Comparison of ENCODE assay signal across 1 cellular context in the genomic region with DNA sequence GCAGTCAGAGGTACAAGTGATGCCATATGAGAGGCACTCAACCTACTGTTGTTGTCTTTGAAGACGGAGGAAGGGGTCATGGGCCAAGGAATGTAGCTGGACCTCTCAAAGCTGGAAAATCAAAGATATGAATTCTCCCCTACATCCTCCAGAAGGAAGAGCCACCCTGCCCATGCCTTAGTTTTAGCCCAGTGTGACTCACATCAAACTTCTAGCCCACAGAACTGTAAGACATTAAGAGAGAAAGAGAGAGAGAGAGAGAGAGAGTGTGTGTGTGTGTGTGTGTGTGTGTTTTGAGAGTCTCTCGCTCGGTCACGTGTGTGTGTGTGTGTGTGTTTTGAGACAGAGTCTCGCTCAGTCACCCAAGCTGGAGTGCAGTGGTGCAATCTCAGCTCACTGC.
TF ChIP-seq lines count a peak whose summit lies in the region.

No MANE protein-coding gene starts in this region.

TF ChIP-seq in GM12878, 131 proteins besides CTCF, POLR2A, EP300 and RAD21 (continued from another document):
- TF ChIP-seq, protein P1, sequence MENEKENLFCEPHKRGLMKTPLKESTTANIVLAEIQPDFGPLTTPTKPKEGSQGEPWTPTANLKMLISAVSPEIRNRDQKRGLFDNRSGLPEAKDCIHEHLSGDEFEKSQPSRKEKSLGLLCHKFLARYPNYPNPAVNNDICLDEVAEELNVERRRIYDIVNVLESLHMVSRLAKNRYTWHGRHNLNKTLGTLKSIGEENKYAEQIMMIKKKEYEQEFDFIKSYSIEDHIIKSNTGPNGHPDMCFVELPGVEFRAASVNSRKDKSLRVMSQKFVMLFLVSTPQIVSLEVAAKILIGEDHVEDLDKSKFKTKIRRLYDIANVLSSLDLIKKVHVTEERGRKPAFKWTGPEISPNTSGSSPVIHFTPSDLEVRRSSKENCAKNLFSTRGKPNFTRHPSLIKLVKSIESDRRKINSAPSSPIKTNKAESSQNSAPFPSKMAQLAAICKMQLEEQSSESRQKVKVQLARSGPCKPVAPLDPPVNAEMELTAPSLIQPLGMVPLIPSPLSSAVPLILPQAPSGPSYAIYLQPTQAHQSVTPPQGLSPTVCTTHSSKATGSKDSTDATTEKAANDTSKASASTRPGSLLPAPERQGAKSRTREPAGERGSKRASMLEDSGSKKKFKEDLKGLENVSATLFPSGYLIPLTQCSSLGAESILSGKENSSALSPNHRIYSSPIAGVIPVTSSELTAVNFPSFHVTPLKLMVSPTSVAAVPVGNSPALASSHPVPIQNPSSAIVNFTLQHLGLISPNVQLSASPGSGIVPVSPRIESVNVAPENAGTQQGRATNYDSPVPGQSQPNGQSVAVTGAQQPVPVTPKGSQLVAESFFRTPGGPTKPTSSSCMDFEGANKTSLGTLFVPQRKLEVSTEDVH (IDR thresholded peaks at IDR 0.05; ENCODE audit: low read depth, partially characterized antibody) = no peak
- TF ChIP-seq GABPA (IDR thresholded peaks at IDR 0.05; ENCODE audit: low read depth) = no peak
- no peak for TF ChIP-seq SUPT20H (IDR thresholded peaks at IDR 0.05; ENCODE audit: borderline replicate concordance, control insufficient read depth, low read depth, low read length)
- no peak for TF ChIP-seq ZNF207 (IDR thresholded peaks at IDR 0.05; ENCODE audit: borderline replicate concordance)
- TF ChIP-seq, protein P2, sequence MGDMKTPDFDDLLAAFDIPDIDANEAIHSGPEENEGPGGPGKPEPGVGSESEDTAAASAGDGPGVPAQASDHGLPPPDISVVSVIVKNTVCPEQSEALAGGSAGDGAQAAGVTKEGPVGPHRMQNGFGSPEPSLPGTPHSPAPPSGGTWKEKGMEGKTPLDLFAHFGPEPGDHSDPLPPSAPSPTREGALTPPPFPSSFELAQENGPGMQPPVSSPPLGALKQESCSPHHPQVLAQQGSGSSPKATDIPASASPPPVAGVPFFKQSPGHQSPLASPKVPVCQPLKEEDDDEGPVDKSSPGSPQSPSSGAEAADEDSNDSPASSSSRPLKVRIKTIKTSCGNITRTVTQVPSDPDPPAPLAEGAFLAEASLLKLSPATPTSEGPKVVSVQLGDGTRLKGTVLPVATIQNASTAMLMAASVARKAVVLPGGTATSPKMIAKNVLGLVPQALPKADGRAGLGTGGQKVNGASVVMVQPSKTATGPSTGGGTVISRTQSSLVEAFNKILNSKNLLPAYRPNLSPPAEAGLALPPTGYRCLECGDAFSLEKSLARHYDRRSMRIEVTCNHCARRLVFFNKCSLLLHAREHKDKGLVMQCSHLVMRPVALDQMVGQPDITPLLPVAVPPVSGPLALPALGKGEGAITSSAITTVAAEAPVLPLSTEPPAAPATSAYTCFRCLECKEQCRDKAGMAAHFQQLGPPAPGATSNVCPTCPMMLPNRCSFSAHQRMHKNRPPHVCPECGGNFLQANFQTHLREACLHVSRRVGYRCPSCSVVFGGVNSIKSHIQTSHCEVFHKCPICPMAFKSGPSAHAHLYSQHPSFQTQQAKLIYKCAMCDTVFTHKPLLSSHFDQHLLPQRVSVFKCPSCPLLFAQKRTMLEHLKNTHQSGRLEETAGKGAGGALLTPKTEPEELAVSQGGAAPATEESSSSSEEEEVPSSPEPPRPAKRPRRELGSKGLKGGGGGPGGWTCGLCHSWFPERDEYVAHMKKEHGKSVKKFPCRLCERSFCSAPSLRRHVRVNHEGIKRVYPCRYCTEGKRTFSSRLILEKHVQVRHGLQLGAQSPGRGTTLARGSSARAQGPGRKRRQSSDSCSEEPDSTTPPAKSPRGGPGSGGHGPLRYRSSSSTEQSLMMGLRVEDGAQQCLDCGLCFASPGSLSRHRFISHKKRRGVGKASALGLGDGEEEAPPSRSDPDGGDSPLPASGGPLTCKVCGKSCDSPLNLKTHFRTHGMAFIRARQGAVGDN (IDR thresholded peaks at IDR 0.05) = no peak
- no peak for TF ChIP-seq BHLHE40 (IDR thresholded peaks at IDR 0.05; ENCODE audit: borderline replicate concordance in 1 of 2, low read depth in 2 of 2, low read length in 1 of 2)
- TF ChIP-seq PAX5 (IDR thresholded peaks at IDR 0.05; ENCODE audit: borderline replicate concordance, low read depth, low read length) = no peak
- TF ChIP-seq SMAD5 (IDR thresholded peaks at IDR 0.05; ENCODE audit: low read depth) = no peak
- TF ChIP-seq, protein P3, sequence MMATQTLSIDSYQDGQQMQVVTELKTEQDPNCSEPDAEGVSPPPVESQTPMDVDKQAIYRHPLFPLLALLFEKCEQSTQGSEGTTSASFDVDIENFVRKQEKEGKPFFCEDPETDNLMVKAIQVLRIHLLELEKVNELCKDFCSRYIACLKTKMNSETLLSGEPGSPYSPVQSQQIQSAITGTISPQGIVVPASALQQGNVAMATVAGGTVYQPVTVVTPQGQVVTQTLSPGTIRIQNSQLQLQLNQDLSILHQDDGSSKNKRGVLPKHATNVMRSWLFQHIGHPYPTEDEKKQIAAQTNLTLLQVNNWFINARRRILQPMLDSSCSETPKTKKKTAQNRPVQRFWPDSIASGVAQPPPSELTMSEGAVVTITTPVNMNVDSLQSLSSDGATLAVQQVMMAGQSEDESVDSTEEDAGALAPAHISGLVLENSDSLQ (IDR thresholded peaks at IDR 0.05) = no peak
- TF ChIP-seq RB1 (IDR thresholded peaks at IDR 0.05; ENCODE audit: borderline replicate concordance) = no peak
